ENCODE assay signal across 9 cellular contexts in genomic region chr12:75560167-75560566, GRCh38. TPM values are rescaled to one million over a fixed set of nuclear protein-coding genes. Genes with fewer than 3 reads are reported as not detected.
DNase-seq lines count a peak whose midpoint lies in the region; ATAC-seq and TF ChIP-seq lines count a peak whose summit lies in the region.
"Had no signal": no experiment of that assay in that cellular context is flagged by ENCODE, and none has a peak within 500 bp of the region (broad histone marks: within the 10 kb centered on the region; RNA-seq: fewer than 3 reads in every experiment).

No MANE protein-coding gene starts in this region.

- peak overlapping the region in 1 of 59 donors; percentile 17 for H3K4me3 ChIP-seq in dorsolateral prefrontal cortex

- H3K27me3 Mint-ChIP-seq in activated CD4-positive, alpha-beta memory T cell treated with anti-CD3 and anti-CD28 coated beads for 36 hours = peaks cover 14% of the 10 kb centered on the region

- no peak overlapping the region for H3K27ac ChIP-seq in dorsolateral prefrontal cortex

- no peaks in the 10 kb centered on the region for H3K4me1 Mint-ChIP-seq in activated CD4-positive, alpha-beta memory T cell treated with anti-CD3 and anti-CD28 coated beads for 36 hours (ENCODE audit: low read depth)

- H3K27me3 ChIP-seq in dorsolateral prefrontal cortex = no peaks in the 10 kb centered on the region

- no peaks in the 10 kb centered on the region for H3K9me3 Mint-ChIP-seq in activated CD4-positive, alpha-beta memory T cell treated with anti-CD3 and anti-CD28 coated beads for 36 hours
- H3K9me3 Mint-ChIP-seq: dendritic cell treated with granulocyte-macrophage colony-stimulating factor and Interleukin-4, amounts not matched to agents 40 ng/mL and 50 ng/mL, for 4 days had no signal

- DNase-seq in NCI-H146 (lab: John Stamatoyannopoulos, UW) (peak; percentile 37), dorsolateral prefrontal cortex (no peak), pons (ENCODE audit: low spot score) (peak; percentile 91), activated T-cell treated with anti-CD3 and anti-CD28 coated beads for 4 hours (no peak), occipital lobe (lab: John Stamatoyannopoulos, UW) (no peak)
- no peak for DNase-seq in activated CD4-positive, alpha-beta memory T cell treated with anti-CD3 and anti-CD28 coated beads for 36 hours

- no peaks in the 10 kb centered on the region for H3K36me3 Mint-ChIP-seq in activated CD4-positive, alpha-beta memory T cell treated with anti-CD3 and anti-CD28 coated beads for 36 hours

- H3K4me3 Mint-ChIP-seq in activated CD4-positive, alpha-beta memory T cell treated with anti-CD3 and anti-CD28 coated beads for 36 hours = no peak overlapping the region
- H3K4me3 Mint-ChIP-seq: dendritic cell treated with granulocyte-macrophage colony-stimulating factor and Interleukin-4, amounts not matched to agents 40 ng/mL and 50 ng/mL, for 4 days had no signal

- CTCF ChIA-PET in activated CD4-positive, alpha-beta memory T cell treated with anti-CD3 and anti-CD28 coated beads for 36 hours (lab: Charles Lee) = interaction anchor here (0.7 to 2.0 kb wide), 2 partner anchors 33 to 472 kb away, joined by 4 read pairs; partner anchors contain the start of gene PHLDA1

- TF ChIP-seq CTCF in GM12874 (IDR thresholded peaks at IDR 0.05; ENCODE audit: insufficient read depth, low read depth, low read length) (peak; percentile 32; the same call in 1 of the 2 replicates), dorsolateral prefrontal cortex (IDR thresholded peaks at IDR 0.05 in 54 of 56, conservative IDR thresholded peaks at IDR 0.05 in 2 of 56; ENCODE audit: low read depth in 1 of 56, partially characterized antibody in 56 of 56) (peak in 52 of 56 donors; percentile 15 to 70 (median 50))

- POLR2A ChIA-PET in activated CD4-positive, alpha-beta memory T cell treated with anti-CD3 and anti-CD28 coated beads for 36 hours (lab: Charles Lee) = no interaction called here

- no peak overlapping the region for H3K27ac Mint-ChIP-seq in activated CD4-positive, alpha-beta memory T cell treated with anti-CD3 and anti-CD28 coated beads for 36 hours
- H3K27ac Mint-ChIP-seq: dendritic cell treated with granulocyte-macrophage colony-stimulating factor and Interleukin-4, amounts not matched to agents 40 ng/mL and 50 ng/mL, for 4 days had no signal

- ATAC-seq in GM21825 (IDR thresholded peaks at IDR 0.05; ENCODE audit: unreplicated experiment) = no peak

- intact Hi-C loops in dorsolateral prefrontal cortex (cut with DNase I) = loop anchor here in 1 of 2 donors (5.0 kb wide), 1 partner anchor 477 kb away; no protein-coding TSS in a partner anchor
- intact Hi-C loops in activated CD4-positive, alpha-beta memory T cell treated with anti-CD3 and anti-CD28 coated beads for 36 hours (cut with micrococcal nuclease) = no loop called here

RNA-seq across cellular contexts. Expression of gene KRR1, which starts 48.8 kb away (rescaled TPM):
- 10 to 100 TPM; 35.1 to 68.2 (median 51.2) TPM for total RNA-seq in dorsolateral prefrontal cortex
- total RNA-seq in activated CD4-positive, alpha-beta memory T cell treated with anti-CD3 and anti-CD28 coated beads for 36 hours = 100 to 1,000 TPM in 1 of 2 experiments, 10 to 100 TPM in 1; 96.6 to 106 TPM
- total RNA-seq in occipital lobe = 44.9 TPM

Comparison
In these comparisons a context has a peak if more than half of its experiments do, and no peak if none do; other contexts are left out.
1. DNase-seq: peak in NCI-H146 (single experiment) and pons (single experiment); none in dorsolateral prefrontal cortex (0 of 10), activated CD4-positive, alpha-beta memory T cell treated with anti-CD3 and anti-CD28 coated beads for 36 hours (single experiment), activated T-cell treated with anti-CD3 and anti-CD28 coated beads for 4 hours (single experiment) and occipital lobe (single experiment).